Comparison of ENCODE assay signal across 8 cellular contexts in the genomic region with DNA sequence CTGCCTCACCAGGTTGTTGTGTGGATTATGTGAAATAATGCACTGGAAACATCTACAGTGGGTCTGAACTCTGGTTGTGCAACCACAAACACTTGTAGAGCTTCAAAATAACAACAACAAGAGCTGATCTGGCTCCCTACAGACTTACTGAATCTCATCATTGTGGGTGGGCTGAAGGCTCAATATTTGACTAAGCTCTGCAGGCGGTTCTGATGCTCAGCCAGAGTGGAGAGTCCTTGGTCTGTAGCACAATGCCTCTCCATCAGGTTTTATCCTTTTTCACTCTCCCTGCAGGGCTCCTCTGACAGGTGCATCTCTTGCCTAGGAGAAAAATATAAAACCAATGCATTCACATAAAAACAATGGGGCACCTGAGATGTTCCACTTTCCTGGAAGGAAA.
"Had no signal": no experiment of that assay in that cellular context is flagged by ENCODE, and none has a peak within 500 bp of the region (broad histone marks: within the 10 kb centered on the region; RNA-seq: fewer than 3 reads in every experiment).

No MANE protein-coding gene starts in this region.

- H3K9me3 ChIP-seq: HAP-1 had no signal

- DNase-seq: GOT3, H7, HFFc6, KBM-7 had no signal

- FAIRE-seq: HTR-8/SVneo had no signal

- ATAC-seq: HCT116 had no signal

- H3K36me3 ChIP-seq: HAP-1 had no signal

- H3K4me3 ChIP-seq: HAP-1 had no signal

- H3K27ac ChIP-seq: HL-60 had no signal

- H3K4me1 ChIP-seq: HAP-1 had no signal
